Comparison of ENCODE assay signal across 8 cellular contexts in the genomic region with DNA sequence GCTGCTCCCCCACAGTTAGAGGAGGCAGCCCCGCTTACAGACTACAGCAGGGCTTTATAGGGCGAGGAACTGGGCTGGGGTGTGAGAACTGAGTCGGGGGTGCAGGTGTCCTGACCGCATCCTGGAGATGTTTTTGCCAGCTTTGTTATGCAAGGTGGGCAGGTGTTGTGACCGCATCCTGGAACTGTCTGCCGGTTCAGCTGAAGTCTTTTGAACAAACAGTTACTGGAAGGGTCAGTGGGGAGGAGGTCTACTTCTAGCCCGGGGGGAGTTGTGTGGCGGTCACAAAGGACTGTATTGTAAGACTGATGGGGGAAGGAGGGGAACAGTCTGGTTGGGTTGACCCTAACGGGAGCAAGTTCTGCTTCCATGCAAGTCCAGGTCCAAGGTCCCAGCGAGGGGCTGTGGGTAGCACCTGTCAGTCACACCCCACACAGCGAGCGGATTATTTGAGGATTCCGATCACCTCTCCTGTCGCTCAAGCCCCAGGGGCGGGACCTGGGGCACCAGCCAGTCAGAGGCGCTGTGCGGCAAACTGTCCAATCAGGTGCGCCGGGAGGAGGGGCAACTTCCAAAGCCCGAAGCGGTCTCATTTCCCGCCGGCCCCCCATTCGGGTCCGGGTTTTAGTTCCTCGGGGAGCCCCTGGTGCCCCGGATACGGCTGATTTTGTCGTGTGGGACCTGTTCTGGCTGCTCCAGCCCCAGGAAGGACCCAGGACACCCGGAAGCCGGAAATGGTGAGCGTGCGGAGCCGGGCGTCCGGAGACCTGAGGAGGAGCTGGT. TPM values are rescaled to one million over a fixed set of nuclear protein-coding genes. Genes with fewer than 3 reads are reported as not detected.
DNase-seq lines count a peak whose midpoint lies in the region; ATAC-seq and TF ChIP-seq lines count a peak whose summit lies in the region.

Gene ZNF101, plus strand, starts transcription at position 610 of the 783 bp plus-strand sequence. Its CDS starts 125 bp downstream, at position 735.

- H2AK5ac ChIP-seq in H9 (ENCODE audit: insufficient read length, low read length) = no peak within 1 kb of the TSS

- no peak within 1 kb of the TSS for H2BK15ac ChIP-seq in H9 (ENCODE audit: low read depth, low read length)

- H3K27ac Mint-ChIP-seq in H9 = peak within 1 kb of the TSS; percentile 82 to 99 (median 97)
- peak within 1 kb of the TSS; percentile 98 for H3K27ac Mint-ChIP-seq in activated T-helper 2 cell treated with anti-CD3 and anti-CD28 coated beads, Interferon-gamma antibody, Interleukin-2, Interleukin-4, amounts not matched to agents 10 μg/mL and 5 μg/mL and 100 μg/mL, durations not matched to agents 14 hours and 24 hours and 36 hours
- H3K27ac Mint-ChIP-seq in natural killer cell treated with Interleukin-12 subunit alpha and Interleukin-12 subunit beta and Interleukin-15 and Interleukin-18, amount 100 ng/mL, for 72 hours = peak within 1 kb of the TSS; percentile 86 to 95

- H3K4me1 ChIP-seq in ES-I3 (ENCODE audit: insufficient read depth, low read length) = peaks cover 4% of the 10 kb centered on the region; the same call in 1 of the 2 replicates
- peaks cover 4% of the 10 kb centered on the region; the same call in 1 of the 2 replicates for H3K4me1 ChIP-seq in H9 (ENCODE audit: insufficient read depth, low read length)

- H3K56ac ChIP-seq in H9 (ENCODE audit: insufficient read length, low read depth, low read length) = no peak within 1 kb of the TSS

- intact Hi-C loops in activated T-helper 2 cell treated with anti-CD3 and anti-CD28 coated beads, Interferon-gamma antibody, Interleukin-2, Interleukin-4, amounts not matched to agents 10 μg/mL and 5 μg/mL and 100 μg/mL, durations not matched to agents 14 hours and 24 hours and 36 hours (cut with micrococcal nuclease) = loop anchor here (1.0 to 10.0 kb wide), 3 partner anchors 108 to 896 kb away; partner anchors contain the start of genes ZNF506 and ZNF737

- no peaks in the 10 kb centered on the region for H3K27me3 Mint-ChIP-seq in H9 (ENCODE audit: low read depth)
- no peaks in the 10 kb centered on the region for H3K27me3 Mint-ChIP-seq in activated T-helper 2 cell treated with anti-CD3 and anti-CD28 coated beads, Interferon-gamma antibody, Interleukin-2, Interleukin-4, amounts not matched to agents 10 μg/mL and 5 μg/mL and 100 μg/mL, durations not matched to agents 14 hours and 24 hours and 36 hours (ENCODE audit: low read depth)
- no peaks in the 10 kb centered on the region for H3K27me3 Mint-ChIP-seq in natural killer cell treated with Interleukin-12 subunit alpha and Interleukin-12 subunit beta and Interleukin-15 and Interleukin-18, amount 100 ng/mL, for 72 hours

- H3K9ac ChIP-seq in ES-I3 (ENCODE audit: low read depth, low read length) (peak within 1 kb of the TSS; percentile 75), H9 (ENCODE audit: extremely low read depth, insufficient read length, low read length) (peak within 1 kb of the TSS; percentile 73)

- H3K36me3 Mint-ChIP-seq in H9 (ENCODE audit: insufficient read depth in 1 of 3, low read depth in 3 of 3) = peaks cover 16 to 28% (median 27%) of the 10 kb centered on the region in 3 experiments
- H3K36me3 Mint-ChIP-seq in activated T-helper 2 cell treated with anti-CD3 and anti-CD28 coated beads, Interferon-gamma antibody, Interleukin-2, Interleukin-4, amounts not matched to agents 10 μg/mL and 5 μg/mL and 100 μg/mL, durations not matched to agents 14 hours and 24 hours and 36 hours (ENCODE audit: low read depth) = peaks cover 56% of the 10 kb centered on the region
- H3K36me3 Mint-ChIP-seq in natural killer cell treated with Interleukin-12 subunit alpha and Interleukin-12 subunit beta and Interleukin-15 and Interleukin-18, amount 100 ng/mL, for 72 hours = no peaks in the 10 kb centered on the region

- H3K18ac ChIP-seq in H9 (ENCODE audit: insufficient read length, low read depth, low read length) = peak within 1 kb of the TSS; percentile 45

- H3K4me2 ChIP-seq in H9 (ENCODE audit: insufficient read depth, insufficient read length, low read length) = peak within 1 kb of the TSS; percentile 64

- peak; percentile 85 to 86 for ATAC-seq in natural killer cell treated with Interleukin-12 subunit alpha and Interleukin-12 subunit beta and Interleukin-15 and Interleukin-18, amount 100 ng/mL, for 72 hours

- TF ChIP-seq CTCF in H9 (conservative IDR thresholded peaks at IDR 0.05) (no peak), fibroblast of pulmonary artery (IDR thresholded peaks at IDR 0.05; ENCODE audit: low read length, missing control alignments) (no peak)

- H3K4me3 ChIP-seq in fibroblast of pulmonary artery (replicated peaks; ENCODE audit: low read depth, low read length) = peak within 1 kb of the TSS; percentile 88

- H3K4me3 Mint-ChIP-seq in H9 = peak within 1 kb of the TSS; percentile 81 to 92
- H3K4me3 Mint-ChIP-seq in activated T-helper 2 cell treated with anti-CD3 and anti-CD28 coated beads, Interferon-gamma antibody, Interleukin-2, Interleukin-4, amounts not matched to agents 10 μg/mL and 5 μg/mL and 100 μg/mL, durations not matched to agents 14 hours and 24 hours and 36 hours (ENCODE audit: low read depth) = peak within 1 kb of the TSS; percentile 90
- peak within 1 kb of the TSS; percentile 89 for H3K4me3 Mint-ChIP-seq in natural killer cell treated with Interleukin-12 subunit alpha and Interleukin-12 subunit beta and Interleukin-15 and Interleukin-18, amount 100 ng/mL, for 72 hours

- H3K9me3 ChIP-seq in ES-I3 (ENCODE audit: control insufficient read depth, insufficient read depth, low read length) (no peaks in the 10 kb centered on the region), H9 (ENCODE audit: control insufficient read depth, low read depth, low read length) (no peaks in the 10 kb centered on the region)

- H3T11ph ChIP-seq in H9 (ENCODE audit: low read length) = no peak within 1 kb of the TSS

- H2BK12ac ChIP-seq in H9 (ENCODE audit: insufficient read length, low read depth, low read length) = no peak within 1 kb of the TSS

- no peak within 1 kb of the TSS for H3K23ac ChIP-seq in H9 (ENCODE audit: insufficient read length, low read depth, low read length)

- WGBS in H9 (ENCODE audit: extremely low coverage, insufficient read length, low lambda C conversion rate) = no CpG with 5 or more reads among the region's 36 CpGs

- H3K9me3 Mint-ChIP-seq in H9 = peaks cover 0 to 3% of the 10 kb centered on the region in 2 experiments; a peak in 2 of 5 replicates
- H3K9me3 Mint-ChIP-seq in activated T-helper 2 cell treated with anti-CD3 and anti-CD28 coated beads, Interferon-gamma antibody, Interleukin-2, Interleukin-4, amounts not matched to agents 10 μg/mL and 5 μg/mL and 100 μg/mL, durations not matched to agents 14 hours and 24 hours and 36 hours = peaks cover 8% of the 10 kb centered on the region
- H3K9me3 Mint-ChIP-seq in natural killer cell treated with Interleukin-12 subunit alpha and Interleukin-12 subunit beta and Interleukin-15 and Interleukin-18, amount 100 ng/mL, for 72 hours = no peaks in the 10 kb centered on the region

- H4K8ac ChIP-seq in H9 (replicated peaks; ENCODE audit: insufficient read length, low read depth, low read length) = no peak within 1 kb of the TSS

- no peak within 1 kb of the TSS for H2BK120ac ChIP-seq in H9 (ENCODE audit: low read depth, low read length, poor library complexity, severe bottlenecking)

- DNase-seq in H9 (peak; percentile 98), M059J (ENCODE audit: low read depth) (peak; percentile 95), fibroblast of pulmonary artery (ENCODE audit: low read depth) (peak; percentile 90)
- DNase-seq in activated T-helper 2 cell treated with anti-CD3 and anti-CD28 coated beads, Interferon-gamma antibody, Interleukin-2, Interleukin-4, amounts not matched to agents 10 μg/mL and 5 μg/mL and 100 μg/mL, durations not matched to agents 14 hours and 24 hours and 36 hours (ENCODE audit: low spot score) = peak; percentile 93
- peak; percentile 97 for DNase-seq in natural killer cell treated with Interleukin-12 subunit alpha and Interleukin-12 subunit beta and Interleukin-15 and Interleukin-18, amount 100 ng/mL, for 72 hours (ENCODE audit: low spot score)
- peak; percentile 95 for DNase-seq in stimulated activated naive CD4-positive, alpha-beta T cell treated with Interleukin-2 at 50 U/mL for 16 hours (lab: John Stamatoyannopoulos, UW)

- H2AFZ ChIP-seq in H9 (ENCODE audit: low read length) = no peak within 1 kb of the TSS

- H3K36me3 ChIP-seq in ES-I3 (ENCODE audit: insufficient read depth, low read length) = no peaks in the 10 kb centered on the region

- peaks cover 23 to 25% of the 10 kb centered on the region in 2 experiments for H3K4me1 Mint-ChIP-seq in H9
- peaks cover 12% of the 10 kb centered on the region for H3K4me1 Mint-ChIP-seq in activated T-helper 2 cell treated with anti-CD3 and anti-CD28 coated beads, Interferon-gamma antibody, Interleukin-2, Interleukin-4, amounts not matched to agents 10 μg/mL and 5 μg/mL and 100 μg/mL, durations not matched to agents 14 hours and 24 hours and 36 hours (ENCODE audit: low read depth)
- H3K4me1 Mint-ChIP-seq in natural killer cell treated with Interleukin-12 subunit alpha and Interleukin-12 subunit beta and Interleukin-15 and Interleukin-18, amount 100 ng/mL, for 72 hours (ENCODE audit: low read depth in 2 of 2) = peaks cover 15 to 19% of the 10 kb centered on the region in 2 donors

- peaks cover 16% of the 10 kb centered on the region for H3K23me2 ChIP-seq in H9 (ENCODE audit: insufficient read length, low read depth, low read length, poor library complexity, severe bottlenecking)

- H2BK20ac ChIP-seq in H9 (ENCODE audit: low read depth, low read length, poor library complexity, severe bottlenecking) = no peak within 1 kb of the TSS

- no peak within 1 kb of the TSS for H4K5ac ChIP-seq in H9 (ENCODE audit: insufficient read length, low read depth, low read length)

- H3K14ac ChIP-seq in H9 (ENCODE audit: insufficient read depth, low read length) = peak within 1 kb of the TSS; percentile 66

- peaks cover 5% of the 10 kb centered on the region for H3K79me1 ChIP-seq in H9 (ENCODE audit: insufficient read depth, low read depth, low read length, poor library complexity, severe bottlenecking)

- H4K91ac ChIP-seq in H9 (ENCODE audit: insufficient read length, low read depth, low read length) = no peak within 1 kb of the TSS

- H4K20me1 ChIP-seq in H9 (ENCODE audit: control insufficient read depth, insufficient read depth, insufficient read length) = no peaks in the 10 kb centered on the region

- TF ChIP-seq POLR2A in Raji (IDR thresholded peaks at IDR 0.05; ENCODE audit: insufficient read depth, low read depth, low read length) = peak; percentile 77

- no peak within 1 kb of the TSS; the same call in 1 of the 2 replicates for H3K4ac ChIP-seq in H9 (ENCODE audit: low read depth, low read length)

- H3K27me3 ChIP-seq in H9 (ENCODE audit: insufficient read depth, low read length) = no peaks in the 10 kb centered on the region

- peak within 1 kb of the TSS; percentile 27 for H3K27ac ChIP-seq in H9 (ENCODE audit: insufficient read length, low read depth, low read length)

- no peak within 1 kb of the TSS for H2BK5ac ChIP-seq in H9 (ENCODE audit: insufficient read length, low read length)

- peaks cover 11% of the 10 kb centered on the region; the same call in 1 of the 2 replicates for H3K79me2 ChIP-seq in H9 (ENCODE audit: insufficient read depth, low read length)

RNA-seq across cellular contexts. Expression of gene ZNF101, which starts in this region (rescaled TPM):
- total RNA-seq in H9 (2021) = 46.9 and 57.0 TPM in 2 replicates
- 9.0 and 10.9 TPM in 2 replicates for total RNA-seq in M059J (2014; rRNA removed; shearing (Covaris generic))
- total RNA-seq in activated T-helper 2 cell treated with anti-CD3 and anti-CD28 coated beads, Interferon-gamma antibody, Interleukin-2, Interleukin-4, amounts not matched to agents 10 μg/mL and 5 μg/mL and 100 μg/mL, durations not matched to agents 14 hours and 24 hours and 36 hours = 31.8 and 32.1 TPM in 2 replicates
- total RNA-seq in natural killer cell treated with Interleukin-12 subunit alpha and Interleukin-12 subunit beta and Interleukin-15 and Interleukin-18, amount 100 ng/mL, for 72 hours = 10 to 100 TPM; 45.3 to 53.1 TPM

Comparison
In these comparisons a context has a peak if more than half of its experiments do, and no peak if none do; other contexts are left out.
1. Peak in every context shown above with its lines: DNase-seq, ATAC-seq, H3K4me3 ChIP-seq and H3K27ac ChIP-seq.